Comparison of ENCODE assay signal across 8 cellular contexts in genomic region chr2:36358317-36358659, GRCh38. TPM values are rescaled to one million over a fixed set of nuclear protein-coding genes. Genes with fewer than 3 reads are reported as not detected.
DNase-seq lines count a peak whose midpoint lies in the region; ATAC-seq lines count a peak whose summit lies in the region.

No MANE protein-coding gene starts in this region.

- no peak for ATAC-seq in stimulated activated effector memory CD8-positive, alpha-beta T cell treated with anti-CD3 and anti-CD28 coated beads, Interleukin-12 subunit alpha, Interleukin-12 subunit beta, amount 100 ng/mL, for 72 hours
- ATAC-seq in sciatic nerve = no peak
- ATAC-seq in HG02884 (IDR thresholded peaks at IDR 0.05; ENCODE audit: unreplicated experiment) = no peak
- no peak for ATAC-seq in HG03097 (IDR thresholded peaks at IDR 0.05; ENCODE audit: low FRiP score, unreplicated experiment)

- H3K9me3 Mint-ChIP-seq in activated T-helper 1 cell treated with anti-CD3 and anti-CD28 coated beads, Interleukin-12 subunit alpha, Interleukin-12 subunit beta, Interleukin-2, Interleukin-4 antibody, amounts not matched to agents 30 ng/mL and 10 ng/mL and 1 ng/mL, durations not matched to agents 14 hours and 24 hours and 36 hours = no peaks in the 10 kb centered on the region
- H3K9me3 Mint-ChIP-seq in stimulated activated effector memory CD8-positive, alpha-beta T cell treated with anti-CD3 and anti-CD28 coated beads, Interleukin-12 subunit alpha, Interleukin-12 subunit beta, amount 100 ng/mL, for 72 hours = no peaks in the 10 kb centered on the region

- peaks cover 64% of the 10 kb centered on the region for H3K27me3 Mint-ChIP-seq in activated T-helper 1 cell treated with anti-CD3 and anti-CD28 coated beads, Interleukin-12 subunit alpha, Interleukin-12 subunit beta, Interleukin-2, Interleukin-4 antibody, amounts not matched to agents 30 ng/mL and 10 ng/mL and 1 ng/mL, durations not matched to agents 14 hours and 24 hours and 36 hours (ENCODE audit: insufficient read depth)

- peaks cover 22% of the 10 kb centered on the region for H3K27me3 ChIP-seq in iPS-18a (ENCODE audit: control insufficient read depth, insufficient read depth, low read length)

- H3K9me3 ChIP-seq in iPS-18a (ENCODE audit: control insufficient read depth, low read depth, low read length) = no peaks in the 10 kb centered on the region

- no peaks in the 10 kb centered on the region for H3K36me3 Mint-ChIP-seq in activated T-helper 1 cell treated with anti-CD3 and anti-CD28 coated beads, Interleukin-12 subunit alpha, Interleukin-12 subunit beta, Interleukin-2, Interleukin-4 antibody, amounts not matched to agents 30 ng/mL and 10 ng/mL and 1 ng/mL, durations not matched to agents 14 hours and 24 hours and 36 hours (ENCODE audit: low read depth)
- peaks cover 5% of the 10 kb centered on the region for H3K36me3 Mint-ChIP-seq in stimulated activated effector memory CD8-positive, alpha-beta T cell treated with anti-CD3 and anti-CD28 coated beads, Interleukin-12 subunit alpha, Interleukin-12 subunit beta, amount 100 ng/mL, for 72 hours

- peak overlapping the region; percentile 96 for H3K4me3 ChIP-seq in iPS-18a (ENCODE audit: low read length)

- peaks cover 45% of the 10 kb centered on the region for H3K4me1 ChIP-seq in iPS-18a (ENCODE audit: control insufficient read depth, low read depth, low read length)

- no peak overlapping the region for H3K27ac Mint-ChIP-seq in activated T-helper 1 cell treated with anti-CD3 and anti-CD28 coated beads, Interleukin-12 subunit alpha, Interleukin-12 subunit beta, Interleukin-2, Interleukin-4 antibody, amounts not matched to agents 30 ng/mL and 10 ng/mL and 1 ng/mL, durations not matched to agents 14 hours and 24 hours and 36 hours
- H3K27ac Mint-ChIP-seq in stimulated activated effector memory CD8-positive, alpha-beta T cell treated with anti-CD3 and anti-CD28 coated beads, Interleukin-12 subunit alpha, Interleukin-12 subunit beta, amount 100 ng/mL, for 72 hours = no peak overlapping the region

- H3K4me3 Mint-ChIP-seq in activated T-helper 1 cell treated with anti-CD3 and anti-CD28 coated beads, Interleukin-12 subunit alpha, Interleukin-12 subunit beta, Interleukin-2, Interleukin-4 antibody, amounts not matched to agents 30 ng/mL and 10 ng/mL and 1 ng/mL, durations not matched to agents 14 hours and 24 hours and 36 hours = peak overlapping the region; percentile 97
- H3K4me3 Mint-ChIP-seq in stimulated activated effector memory CD8-positive, alpha-beta T cell treated with anti-CD3 and anti-CD28 coated beads, Interleukin-12 subunit alpha, Interleukin-12 subunit beta, amount 100 ng/mL, for 72 hours = peak overlapping the region; percentile 93

- H3K27ac ChIP-seq in iPS-18a (ENCODE audit: low read length) = no peak overlapping the region

- peaks cover 42% of the 10 kb centered on the region for H3K4me1 Mint-ChIP-seq in activated T-helper 1 cell treated with anti-CD3 and anti-CD28 coated beads, Interleukin-12 subunit alpha, Interleukin-12 subunit beta, Interleukin-2, Interleukin-4 antibody, amounts not matched to agents 30 ng/mL and 10 ng/mL and 1 ng/mL, durations not matched to agents 14 hours and 24 hours and 36 hours (ENCODE audit: low read depth)
- H3K4me1 Mint-ChIP-seq in stimulated activated effector memory CD8-positive, alpha-beta T cell treated with anti-CD3 and anti-CD28 coated beads, Interleukin-12 subunit alpha, Interleukin-12 subunit beta, amount 100 ng/mL, for 72 hours = peaks cover 61% of the 10 kb centered on the region

- peak overlapping the region; percentile 74 for H3K9ac ChIP-seq in iPS-18a (ENCODE audit: low read length)

- peak; percentile 66 for DNase-seq in HCEC 1CT
- no peak for DNase-seq in activated T-helper 1 cell treated with anti-CD3 and anti-CD28 coated beads, Interleukin-12 subunit alpha, Interleukin-12 subunit beta, Interleukin-2, Interleukin-4 antibody, amounts not matched to agents 30 ng/mL and 10 ng/mL and 1 ng/mL, durations not matched to agents 14 hours and 24 hours and 36 hours (ENCODE audit: low spot score)
- DNase-seq in stimulated activated effector memory CD8-positive, alpha-beta T cell treated with anti-CD3 and anti-CD28 coated beads, Interleukin-12 subunit alpha, Interleukin-12 subunit beta, amount 100 ng/mL, for 72 hours (ENCODE audit: low spot score in 2 of 2) = no peak
- no peak for DNase-seq in sciatic nerve (ENCODE audit: low spot score)
- no peak for DNase-seq in SK-N-DZ (ENCODE audit: low spot score)

- intact Hi-C loops in activated T-helper 1 cell treated with anti-CD3 and anti-CD28 coated beads, Interleukin-12 subunit alpha, Interleukin-12 subunit beta, Interleukin-2, Interleukin-4 antibody, amounts not matched to agents 30 ng/mL and 10 ng/mL and 1 ng/mL, durations not matched to agents 14 hours and 24 hours and 36 hours (cut with micrococcal nuclease) = loop anchor here (1.0 to 5.0 kb wide), 3 partner anchors 44 to 476 kb away; no protein-coding TSS in a partner anchor
- intact Hi-C loops in sciatic nerve (cut with DNase I) = loop anchor here (10.0 kb wide), 1 partner anchor 307 kb away; no protein-coding TSS in a partner anchor

- H3K36me3 ChIP-seq in iPS-18a (ENCODE audit: control insufficient read depth, low read depth, low read length) = no peaks in the 10 kb centered on the region

RNA-seq across cellular contexts. Expression of gene CRIM1, which starts 2.7 kb away (rescaled TPM):
- 15.3 and 17.6 TPM in 2 replicates for total RNA-seq in activated T-helper 1 cell treated with anti-CD3 and anti-CD28 coated beads, Interleukin-12 subunit alpha, Interleukin-12 subunit beta, Interleukin-2, Interleukin-4 antibody, amounts not matched to agents 30 ng/mL and 10 ng/mL and 1 ng/mL, durations not matched to agents 14 hours and 24 hours and 36 hours
- 209 TPM for total RNA-seq in sciatic nerve
- 0.22 and 0.31 TPM in 2 replicates for polyA plus RNA-seq in SK-N-DZ (2014; cell fraction: cytosol; rRNA removed)
- polyA plus RNA-seq in SK-N-DZ (2014; cell fraction: nucleus; rRNA removed) = 0.15 and 0.47 TPM in 2 replicates

Comparison
In these comparisons a context has a peak if more than half of its experiments do, and no peak if none do; other contexts are left out.
1. RNA of gene CRIM1, which starts 2.7 kb away (total RNA-seq): 209 TPM in sciatic nerve (single experiment); 15.3 to 17.6 TPM in activated T-helper 1 cell treated with anti-CD3 and anti-CD28 coated beads, Interleukin-12 subunit alpha, Interleukin-12 subunit beta, Interleukin-2, Interleukin-4 antibody, amounts not matched to agents 30 ng/mL and 10 ng/mL and 1 ng/mL, durations not matched to agents 14 hours and 24 hours and 36 hours; every median in the first group is over 10 times any median in the second.